In the genomic region with DNA sequence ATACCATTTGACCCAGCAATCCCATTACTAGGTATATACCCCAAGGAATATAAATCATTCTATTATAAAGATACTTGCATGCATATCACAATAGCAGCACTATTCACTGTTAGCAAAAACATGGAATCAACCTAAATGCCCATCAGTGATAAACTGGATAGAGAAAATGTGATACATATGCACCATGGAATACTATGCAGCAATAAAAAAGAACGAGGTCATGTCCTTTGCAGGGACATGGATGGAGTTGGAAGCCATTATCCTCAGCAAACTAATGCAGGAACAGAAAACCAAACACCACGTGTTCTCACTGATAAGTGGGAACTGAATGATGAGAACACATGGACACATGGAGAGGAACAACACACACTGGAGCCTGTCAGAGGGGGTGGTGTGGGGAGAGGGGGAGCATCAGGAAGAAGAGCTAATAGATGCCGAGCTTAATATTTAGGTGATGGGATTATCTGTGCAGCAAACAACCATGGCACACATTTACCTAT, we compare ENCODE assay signal across 2 cellular contexts.
A peak's percentile ranks its signal among the peaks of the same experiment; 100 is the strongest.
TF ChIP-seq lines count a peak whose summit lies in the region.

No MANE protein-coding gene starts in this region.

TF ChIP-seq in HEK293, 187 proteins besides CTCF, POLR2A, EP300 and RAD21:
- TF ChIP-seq ZNF146 (tag by site-specific recombination; IDR thresholded peaks at IDR 0.05) = peak; percentile 62; the same call in 1 of the 2 replicates

TF ChIP-seq in HepG2, 621 proteins besides CTCF, POLR2A, EP300 and RAD21:
- TF ChIP-seq CHD4 (IDR thresholded peaks at IDR 0.05; ENCODE audit: borderline replicate concordance, low read length) (0 out of 2 replicates have a peak, but pooled peaks have one; percentile 39), ESRRA (CRISPR knock-in tag; IDR thresholded peaks at IDR 0.05; ENCODE audit: low read depth) (0 out of 2 replicates have a peak, but pooled peaks have one; percentile 8), ZMYM3 (CRISPR knock-in tag; IDR thresholded peaks at IDR 0.05) (peak; percentile 73; the same call in 1 of the 2 replicates), ASH2L (IDR thresholded peaks at IDR 0.05; ENCODE audit: insufficient read length, low read depth, low read length) (peak; percentile 24), KDM1A (CRISPR knock-in tag; IDR thresholded peaks at IDR 0.05) (0 out of 2 replicates have a peak, but pooled peaks have one; percentile 22), ZNF260 (CRISPR knock-in tag; IDR thresholded peaks at IDR 0.05; ENCODE audit: borderline replicate concordance, low read depth) (0 out of 2 replicates have a peak, but pooled peaks have one; percentile 69), MNT (IDR thresholded peaks at IDR 0.05) (peak; percentile 77), TOPORS (CRISPR knock-in tag; IDR thresholded peaks at IDR 0.05) (0 out of 2 replicates have a peak, but pooled peaks have one; percentile 7)
